20 cellular contexts compared by ENCODE assay signal in the genomic region with DNA sequence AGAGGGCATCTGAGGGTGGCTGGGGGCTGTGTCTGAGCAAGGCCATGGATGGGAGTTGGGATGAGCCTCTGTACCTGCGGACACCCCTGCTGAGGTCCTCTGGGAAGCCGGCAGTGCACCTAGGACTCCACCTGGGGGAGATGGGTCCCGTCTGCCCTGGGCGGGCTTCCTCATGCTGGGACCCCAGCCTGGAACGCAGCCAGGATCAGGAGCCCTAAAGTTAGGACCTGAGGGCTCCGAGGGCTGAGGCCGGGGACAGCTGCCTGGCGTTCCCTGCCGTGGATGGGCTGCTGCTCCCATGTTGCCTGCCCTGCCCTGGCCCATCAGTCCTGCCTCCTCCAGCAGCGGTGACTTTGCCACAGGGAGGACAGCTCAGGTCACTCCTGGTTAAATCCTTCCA.
"Had no signal": no experiment of that assay in that cellular context is flagged by ENCODE, and none has a peak within 500 bp of the region (broad histone marks: within the 10 kb centered on the region; RNA-seq: fewer than 3 reads in every experiment).

No MANE protein-coding gene starts in this region.

- H3K27ac Mint-ChIP-seq: activated CD8-positive, alpha-beta T cell treated with anti-CD3 and anti-CD28 coated beads for 36 hours; activated naive CD8-positive, alpha-beta T cell treated with anti-CD3 and anti-CD28 coated beads, Interleukin-2, amount 10 ng/mL, durations not matched to agents 7 days and 5 days; T-cell had no signal

- DNase-seq: activated CD4-positive, alpha-beta T cell treated with anti-CD3 and anti-CD28 coated beads for 4 hours; activated CD8-positive, alpha-beta memory T cell treated with anti-CD3 and anti-CD28 coated beads, Interleukin-2, amount 50 U/mL, for 4 hours; activated CD8-positive, alpha-beta T cell treated with anti-CD3 and anti-CD28 coated beads for 36 hours; activated naive CD4-positive, alpha-beta T cell treated with anti-CD3 and anti-CD28 coated beads, Interleukin-2, amount 50 U/mL, for 16 hours; activated naive CD8-positive, alpha-beta T cell treated with anti-CD3 and anti-CD28 coated beads, Interleukin-2, amount 10 ng/mL, durations not matched to agents 7 days and 5 days; activated T-cell treated with anti-CD3 and anti-CD28 coated beads, Interleukin-2, amount 50 U/mL, for 1 hour; adrenal gland; anterior cingulate cortex; caudate nucleus; MG63; MV-4-11; NCI-H1092 treated with DMSO at 0.1 percent for 48 hours; NCI-H1436; NCI-H1694 treated with DMSO at 0.1 percent for 48 hours; NCI-H69; NK-92 treated with Interleukin-12 subunit alpha and Interleukin-12 subunit beta, amount 100 ng/mL, for 24 hours; Peyer's patch; T-cell; WERI-Rb-1 had no signal

- H3K4me1 ChIP-seq: Peyer's patch, SJSA1 had no signal

- H3K36me3 ChIP-seq: adrenal gland, MG63, Peyer's patch, SJSA1 had no signal

- H3K36me3 Mint-ChIP-seq: activated naive CD8-positive, alpha-beta T cell treated with anti-CD3 and anti-CD28 coated beads, Interleukin-2, amount 10 ng/mL, durations not matched to agents 7 days and 5 days; T-cell had no signal

- H3K9me3 ChIP-seq: adrenal gland, MG63, Peyer's patch, SJSA1 had no signal

- H3K27me3 ChIP-seq: adrenal gland, MG63, Peyer's patch, SJSA1 had no signal

- ATAC-seq: activated CD8-positive, alpha-beta T cell treated with anti-CD3 and anti-CD28 coated beads for 36 hours; T-cell had no signal

- H3K9me3 Mint-ChIP-seq: activated CD8-positive, alpha-beta T cell treated with anti-CD3 and anti-CD28 coated beads for 36 hours; activated naive CD8-positive, alpha-beta T cell treated with anti-CD3 and anti-CD28 coated beads, Interleukin-2, amount 10 ng/mL, durations not matched to agents 7 days and 5 days; T-cell had no signal

- H3K27me3 Mint-ChIP-seq: activated CD8-positive, alpha-beta T cell treated with anti-CD3 and anti-CD28 coated beads for 36 hours; T-cell had no signal

- H3K4me3 Mint-ChIP-seq: activated CD8-positive, alpha-beta T cell treated with anti-CD3 and anti-CD28 coated beads for 36 hours; activated naive CD8-positive, alpha-beta T cell treated with anti-CD3 and anti-CD28 coated beads, Interleukin-2, amount 10 ng/mL, durations not matched to agents 7 days and 5 days; T-cell had no signal

- H3K4me3 ChIP-seq: adrenal gland, MG63, Peyer's patch, SJSA1 had no signal
